ENCODE assay signal across 13 cellular contexts in the genomic region with DNA sequence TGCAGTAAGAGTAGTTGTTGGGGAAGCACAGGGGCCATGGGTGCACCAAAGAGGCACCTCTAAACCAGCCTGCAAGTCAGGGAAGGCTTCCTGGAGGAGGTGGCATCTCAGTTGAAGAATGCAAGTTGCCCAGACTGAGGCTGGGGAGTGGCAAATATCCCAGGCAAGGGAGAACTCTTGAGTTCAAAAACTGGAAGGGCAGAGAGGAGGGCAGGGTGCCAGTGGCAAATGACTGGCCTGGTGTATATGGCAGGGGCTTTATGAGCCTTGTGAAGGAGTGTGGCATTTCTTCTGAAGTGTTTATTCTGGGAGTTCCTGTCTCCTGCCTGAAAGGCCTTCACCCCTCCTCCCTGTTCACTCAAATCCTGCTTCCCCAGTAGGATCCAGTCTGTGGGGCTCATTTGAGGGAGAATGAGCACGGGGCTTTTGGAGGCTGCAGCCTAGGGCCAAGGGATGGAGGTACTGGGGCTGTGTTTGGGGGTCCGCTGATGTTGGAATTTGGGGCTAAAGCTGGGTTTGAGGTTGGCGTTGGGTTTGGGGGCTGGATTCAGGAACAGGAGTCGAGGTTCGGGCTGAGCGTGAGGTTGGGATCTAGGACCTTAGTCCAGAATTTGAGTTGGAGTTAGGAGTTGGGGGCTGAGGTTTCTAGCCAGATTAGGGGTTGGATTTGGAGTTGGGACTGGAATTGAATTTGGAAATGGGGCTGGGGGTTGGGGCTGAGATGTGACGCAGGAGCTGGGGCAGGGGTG. TPM values are rescaled to one million over a fixed set of nuclear protein-coding genes. Genes with fewer than 3 reads are reported as not detected.
DNase-seq lines count a peak whose midpoint lies in the region; ATAC-seq, FAIRE-seq and TF ChIP-seq lines count a peak whose summit lies in the region.
"Had no signal": no experiment of that assay in that cellular context is flagged by ENCODE, and none has a peak within 500 bp of the region (broad histone marks: within the 10 kb centered on the region; RNA-seq: fewer than 3 reads in every experiment).

A gene (plus strand): TSS at position 357 of the 749 bp plus-strand sequence. CDS start 2,740 bp downstream, outside the sequence.

- H3K27ac ChIP-seq in CD4-positive, alpha-beta T cell (ENCODE audit: low read depth, low read length), result no peak within 1 kb of the TSS
- peak within 1 kb of the TSS; percentile 57 for H3K27ac ChIP-seq in HUES48 (ENCODE audit: low read depth, low read length)
- H3K27ac ChIP-seq in duodenal mucosa (ENCODE audit: low read depth, low read length), result peak within 1 kb of the TSS; percentile 55
- H3K27ac ChIP-seq in muscle layer of duodenum (ENCODE audit: low read length), result peak within 1 kb of the TSS; percentile 60
- H3K27ac ChIP-seq: GM23248 had no signal

- ATAC-seq in CD4-positive, alpha-beta T cell (ENCODE audit: poor library complexity), result no peak

- H3K36me3 Mint-ChIP-seq in CD4-positive, alpha-beta T cell (ENCODE audit: low read depth), result no peaks in the 10 kb centered on the region

- peak within 1 kb of the TSS; percentile 59 for H3K9ac ChIP-seq in HUES48 (ENCODE audit: low read depth, low read length)
- peak within 1 kb of the TSS; percentile 26 to 64 for H3K9ac ChIP-seq in duodenal mucosa (ENCODE audit: low read depth in 1 of 2, low read length in 2 of 2)
- H3K9ac ChIP-seq: GM23248 had no signal

- no peaks in the 10 kb centered on the region for H3K27me3 ChIP-seq in CD4-positive, alpha-beta T cell (ENCODE audit: control insufficient read depth, insufficient read depth, low read length)
- H3K27me3 ChIP-seq in HUES48 (ENCODE audit: control insufficient read depth, insufficient read depth, low read length) (no peaks in the 10 kb centered on the region), duodenal mucosa (ENCODE audit: control insufficient read depth in 1 of 2, insufficient read depth in 2 of 2, low read length in 2 of 2) (no peaks in the 10 kb centered on the region), muscle layer of duodenum (ENCODE audit: low read depth, low read length) (no peaks in the 10 kb centered on the region)

- peaks cover 19% of the 10 kb centered on the region for H3K4me1 ChIP-seq in HUES48 (ENCODE audit: control insufficient read depth, insufficient read depth, low read length)
- H3K4me1 ChIP-seq in duodenal mucosa (ENCODE audit: control insufficient read depth in 1 of 2, insufficient read depth in 2 of 2, low read length in 2 of 2), result peaks cover 28 to 54% of the 10 kb centered on the region in 2 donors
- peaks cover 0 to 6% of the 10 kb centered on the region in 2 donors for H3K4me1 ChIP-seq in muscle layer of duodenum (ENCODE audit: control insufficient read depth in 1 of 2, insufficient read depth in 2 of 2, low read length in 2 of 2)

- peaks cover 4% of the 10 kb centered on the region; the same call in 1 of the 2 replicates for H3K36me3 ChIP-seq in HUES48 (ENCODE audit: control insufficient read depth, insufficient read depth, low read length)
- H3K36me3 ChIP-seq in duodenal mucosa (ENCODE audit: control insufficient read depth in 1 of 2, insufficient read depth in 2 of 2, low read length in 2 of 2), result no peaks in the 10 kb centered on the region
- H3K36me3 ChIP-seq in muscle layer of duodenum (ENCODE audit: control insufficient read depth in 1 of 2, insufficient read depth in 2 of 2, low read length in 2 of 2), result no peaks in the 10 kb centered on the region

- peak within 1 kb of the TSS; percentile 42 for H3K4me3 Mint-ChIP-seq in CD4-positive, alpha-beta T cell

- TF ChIP-seq CTCF in CD4-positive, alpha-beta T cell (IDR thresholded peaks at IDR 0.05), result no peak
- no peak for TF ChIP-seq CTCF in D721Med (IDR thresholded peaks at IDR 0.05; ENCODE audit: insufficient read depth, missing control alignments)

- H3K4me3 ChIP-seq in HUES48 (ENCODE audit: low read depth, low read length) (peak within 1 kb of the TSS; percentile 67), duodenal mucosa (ENCODE audit: low read depth in 1 of 2, low read length in 2 of 2) (peak within 1 kb of the TSS; percentile 64 to 70), muscle layer of duodenum (ENCODE audit: low read depth in 1 of 2, low read length in 2 of 2) (peak within 1 kb of the TSS in 1 of 2 donors; percentile 23)
- H3K4me3 ChIP-seq: GM23248 had no signal

- CTCF ChIA-PET in CD4-positive, alpha-beta T cell (lab: Charles Lee), result no interaction called here

- H3K4me1 Mint-ChIP-seq in CD4-positive, alpha-beta T cell (ENCODE audit: low read depth), result peaks cover 32% of the 10 kb centered on the region

- no peak for FAIRE-seq in D721Med (lab: Jason Lieb, UNC)
- FAIRE-seq in frontal cortex (lab: Jason Lieb, UNC), result no peak

- peaks cover 22% of the 10 kb centered on the region for H3K27me3 Mint-ChIP-seq in CD4-positive, alpha-beta T cell

- no peak for DNase-seq in CD4-positive, alpha-beta T cell
- DNase-seq in NCI-H2171 treated with DMSO at 0.1 percent for 48 hours (lab: John Stamatoyannopoulos, UW) (no peak), retina (no peak), D721Med (ENCODE audit: insufficient read length, low spot score) (no peak), frontal cortex (ENCODE audit: low spot score in 2 of 2) (no peak)
- DNase-seq: T1000 had no signal

- H3K9me3 Mint-ChIP-seq in CD4-positive, alpha-beta T cell, result peaks cover 2% of the 10 kb centered on the region

- POLR2A ChIA-PET in CD4-positive, alpha-beta T cell (lab: Charles Lee), result no interaction called here

- intact Hi-C loops in CD4-positive, alpha-beta T cell (cut with DNase I, micrococcal nuclease), result no loop called here

- no peaks in the 10 kb centered on the region for H3K9me3 ChIP-seq in CD4-positive, alpha-beta T cell (ENCODE audit: control insufficient read depth, low read length)
- H3K9me3 ChIP-seq in HUES48 (ENCODE audit: control insufficient read depth, insufficient read depth, low read length), result no peaks in the 10 kb centered on the region
- H3K9me3 ChIP-seq in duodenal mucosa (ENCODE audit: control insufficient read depth in 1 of 2, low read length in 2 of 2), result no peaks in the 10 kb centered on the region
- no peaks in the 10 kb centered on the region for H3K9me3 ChIP-seq in muscle layer of duodenum (ENCODE audit: control insufficient read depth in 1 of 2, low read length in 2 of 2)

- H3K27ac Mint-ChIP-seq in CD4-positive, alpha-beta T cell, result no peak within 1 kb of the TSS

RNA-seq across cellular contexts. Expression of the gene that starts here (rescaled TPM):
- total RNA-seq in CD4-positive, alpha-beta T cell, result not detected
- 0.82 TPM for total RNA-seq in frontal cortex
- total RNA-seq: dermis microvascular lymphatic vessel endothelial cell, GM23248, LHCN-M2, pulmonary artery endothelial cell had no signal
